ENCODE assay signal across 1 cellular context in genomic region chr22:39528681-39529486, GRCh38.
TF ChIP-seq lines count a peak whose summit lies in the region.

No MANE protein-coding gene starts in this region.

TF ChIP-seq in HepG2, 621 proteins besides CTCF, POLR2A, EP300 and RAD21 (continued from another document and continues in another):
- no peak for TF ChIP-seq AKNA (CRISPR knock-in tag; IDR thresholded peaks at IDR 0.05; ENCODE audit: borderline replicate concordance)
- no peak for TF ChIP-seq ZFP36 (IDR thresholded peaks at IDR 0.05; ENCODE audit: borderline replicate concordance, low read depth, low read length, partially characterized antibody)
- TF ChIP-seq FOSL1 (CRISPR knock-in tag; IDR thresholded peaks at IDR 0.05; ENCODE audit: borderline replicate concordance) = no peak
- no peak for TF ChIP-seq HIC2 (CRISPR knock-in tag; IDR thresholded peaks at IDR 0.05; ENCODE audit: low read depth)
- no peak; the same call in 1 of the 2 replicates for TF ChIP-seq ZSCAN21 (CRISPR knock-in tag; IDR thresholded peaks at IDR 0.05; ENCODE audit: borderline replicate concordance)
- TF ChIP-seq SATB2 (CRISPR knock-in tag; IDR thresholded peaks at IDR 0.05) = no peak
- peak; percentile 49; the same call in 1 of the 2 replicates for TF ChIP-seq TFAP4 (IDR thresholded peaks at IDR 0.05; ENCODE audit: borderline replicate concordance, low read depth)
- TF ChIP-seq ZNF83 (CRISPR knock-in tag; IDR thresholded peaks at IDR 0.05; ENCODE audit: borderline replicate concordance) = peak; percentile 67; the same call in 1 of the 2 replicates
- TF ChIP-seq TGIF2 (CRISPR knock-in tag; IDR thresholded peaks at IDR 0.05) = peak; percentile 90
- no peak for TF ChIP-seq CHCHD3 (CRISPR knock-in tag; IDR thresholded peaks at IDR 0.05)
- TF ChIP-seq ARID3A (IDR thresholded peaks at IDR 0.05; ENCODE audit: low read depth, low read length) = peak; percentile 66; the same call in 1 of the 2 replicates
- 0 out of 2 replicates have a peak, but pooled peaks have one; percentile 55 for TF ChIP-seq AFF4 (CRISPR knock-in tag; IDR thresholded peaks at IDR 0.05)
- 0 out of 2 replicates have a peak, but pooled peaks have one; percentile 47 for TF ChIP-seq ZZZ3 (CRISPR knock-in tag; IDR thresholded peaks at IDR 0.05; ENCODE audit: borderline replicate concordance)
- peak; percentile 76; the same call in 1 of the 2 replicates for TF ChIP-seq SALL2 (CRISPR knock-in tag; IDR thresholded peaks at IDR 0.05)
- no peak for TF ChIP-seq SOX13 (IDR thresholded peaks at IDR 0.05)
- TF ChIP-seq SOX13 (CRISPR knock-in tag; conservative IDR thresholded peaks at IDR 0.05 in 1 of 2, IDR thresholded peaks at IDR 0.05 in 1 of 2) = peak in 1 of 2 experiments; percentile 66; a peak in 2 of 4 replicates
- TF ChIP-seq ZNF136 (CRISPR knock-in tag; IDR thresholded peaks at IDR 0.05; ENCODE audit: low read depth) = peak; percentile 83; the same call in 1 of the 2 replicates
- no peak for TF ChIP-seq WIZ (CRISPR knock-in tag; IDR thresholded peaks at IDR 0.05)
- no peak for TF ChIP-seq NFE2 (CRISPR knock-in tag; IDR thresholded peaks at IDR 0.05)
- TF ChIP-seq ZBTB43 (CRISPR knock-in tag; conservative IDR thresholded peaks at IDR 0.05) = no peak; the same call in 1 of the 2 replicates
- TF ChIP-seq ZBTB49 (CRISPR knock-in tag; IDR thresholded peaks at IDR 0.05; ENCODE audit: borderline replicate concordance) = 0 out of 2 replicates have a peak, but pooled peaks have one; percentile 68
- TF ChIP-seq ZNF546 (CRISPR knock-in tag; conservative IDR thresholded peaks at IDR 0.05) = peak; percentile 76; the same call in 1 of the 2 replicates
- TF ChIP-seq ZNF713 (CRISPR knock-in tag; IDR thresholded peaks at IDR 0.05) = peak; percentile 82; the same call in 1 of the 2 replicates
- TF ChIP-seq ZNF207 (IDR thresholded peaks at IDR 0.05; ENCODE audit: borderline replicate concordance) = no peak
- peak; percentile 68; the same call in 1 of the 2 replicates for TF ChIP-seq ZNF773 (CRISPR knock-in tag; IDR thresholded peaks at IDR 0.05; ENCODE audit: borderline replicate concordance)
- no peak for TF ChIP-seq ZBTB46 (CRISPR knock-in tag; IDR thresholded peaks at IDR 0.05; ENCODE audit: borderline replicate concordance)
- TF ChIP-seq ZNF780A (CRISPR knock-in tag; IDR thresholded peaks at IDR 0.05) = no peak
- TF ChIP-seq EEA1 (CRISPR knock-in tag; IDR thresholded peaks at IDR 0.05; ENCODE audit: borderline replicate concordance) = no peak
- no peak for TF ChIP-seq ZKSCAN5 (CRISPR knock-in tag; IDR thresholded peaks at IDR 0.05)
- 0 out of 2 replicates have a peak, but pooled peaks have one; percentile 42 for TF ChIP-seq ZNF44 (CRISPR knock-in tag; IDR thresholded peaks at IDR 0.05)
- peak; percentile 94 for TF ChIP-seq ZNF572 (CRISPR knock-in tag; IDR thresholded peaks at IDR 0.05)
- TF ChIP-seq CCAR2 (optimal IDR thresholded peaks at IDR 0.05; ENCODE audit: low read depth, low read length) = peak; percentile 72
- no peak for TF ChIP-seq STAT5B (CRISPR knock-in tag; IDR thresholded peaks at IDR 0.05)
- TF ChIP-seq NR0B2 (CRISPR knock-in tag; IDR thresholded peaks at IDR 0.05) = peak; percentile 53; the same call in 1 of the 2 replicates
- TF ChIP-seq PCBP2 (optimal IDR thresholded peaks at IDR 0.05; ENCODE audit: low read depth, low read length, poor library complexity, severe bottlenecking) = no peak
- TF ChIP-seq ZNF740 (CRISPR knock-in tag; IDR thresholded peaks at IDR 0.05) = no peak
- TF ChIP-seq YY1 (IDR thresholded peaks at IDR 0.05; ENCODE audit: insufficient read depth, insufficient replicate concordance, low read depth, low read length) = peak; percentile 88
- TF ChIP-seq SIX1 (CRISPR knock-in tag; IDR thresholded peaks at IDR 0.05; ENCODE audit: borderline replicate concordance) = no peak
